In genomic region chr17:40974366-40974765, GRCh38 we compare ENCODE assay signal across 3 cellular contexts.
TF ChIP-seq lines count a peak whose summit lies in the region.

No MANE protein-coding gene starts in this region.

TF ChIP-seq in HEK293, 187 proteins besides CTCF, POLR2A, EP300 and RAD21:
- TF ChIP-seq ZNF366 (tag by site-specific recombination; conservative IDR thresholded peaks at IDR 0.05): peak; percentile 83
- TF ChIP-seq RBAK (tag by site-specific recombination; IDR thresholded peaks at IDR 0.05): no peak

TF ChIP-seq in WTC11, 78 proteins besides CTCF, POLR2A, EP300 and RAD21:
- TF ChIP-seq ZNF317 (CRISPR knock-in tag; IDR thresholded peaks at IDR 0.05; ENCODE audit: borderline replicate concordance, low read depth): no peak
- TF ChIP-seq FOXP4 (CRISPR knock-in tag; IDR thresholded peaks at IDR 0.05): no peak
- TF ChIP-seq SMAD4 (CRISPR knock-in tag; IDR thresholded peaks at IDR 0.05): no peak
- no peak for TF ChIP-seq ATF6 (CRISPR knock-in tag; IDR thresholded peaks at IDR 0.05)
- TF ChIP-seq ZNF512 (CRISPR knock-in tag; IDR thresholded peaks at IDR 0.05; ENCODE audit: borderline replicate concordance): 0 out of 2 replicates have a peak, but pooled peaks have one; percentile 36

TF ChIP-seq in K562, 482 proteins besides CTCF, POLR2A, EP300 and RAD21:
- TF ChIP-seq ZNF512 (tag; IDR thresholded peaks at IDR 0.05): peak; percentile 65; the same call in 1 of the 2 replicates
- no peak for TF ChIP-seq MCM2 (IDR thresholded peaks at IDR 0.05; ENCODE audit: low read depth)
- TF ChIP-seq, protein P1, sequence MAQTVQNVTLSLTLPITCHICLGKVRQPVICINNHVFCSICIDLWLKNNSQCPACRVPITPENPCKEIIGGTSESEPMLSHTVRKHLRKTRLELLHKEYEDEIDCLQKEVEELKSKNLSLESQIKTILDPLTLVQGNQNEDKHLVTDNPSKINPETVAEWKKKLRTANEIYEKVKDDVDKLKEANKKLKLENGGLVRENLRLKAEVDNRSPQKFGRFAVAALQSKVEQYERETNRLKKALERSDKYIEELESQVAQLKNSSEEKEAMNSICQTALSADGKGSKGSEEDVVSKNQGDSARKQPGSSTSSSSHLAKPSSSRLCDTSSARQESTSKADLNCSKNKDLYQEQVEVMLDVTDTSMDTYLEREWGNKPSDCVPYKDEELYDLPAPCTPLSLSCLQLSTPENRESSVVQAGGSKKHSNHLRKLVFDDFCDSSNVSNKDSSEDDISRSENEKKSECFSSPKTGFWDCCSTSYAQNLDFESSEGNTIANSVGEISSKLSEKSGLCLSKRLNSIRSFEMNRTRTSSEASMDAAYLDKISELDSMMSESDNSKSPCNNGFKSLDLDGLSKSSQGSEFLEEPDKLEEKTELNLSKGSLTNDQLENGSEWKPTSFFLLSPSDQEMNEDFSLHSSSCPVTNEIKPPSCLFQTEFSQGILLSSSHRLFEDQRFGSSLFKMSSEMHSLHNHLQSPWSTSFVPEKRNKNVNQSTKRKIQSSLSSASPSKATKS (CRISPR knock-in tag; IDR thresholded peaks at IDR 0.05): no peak
